Comparison of ENCODE assay signal across 25 cellular contexts in the genomic region with DNA sequence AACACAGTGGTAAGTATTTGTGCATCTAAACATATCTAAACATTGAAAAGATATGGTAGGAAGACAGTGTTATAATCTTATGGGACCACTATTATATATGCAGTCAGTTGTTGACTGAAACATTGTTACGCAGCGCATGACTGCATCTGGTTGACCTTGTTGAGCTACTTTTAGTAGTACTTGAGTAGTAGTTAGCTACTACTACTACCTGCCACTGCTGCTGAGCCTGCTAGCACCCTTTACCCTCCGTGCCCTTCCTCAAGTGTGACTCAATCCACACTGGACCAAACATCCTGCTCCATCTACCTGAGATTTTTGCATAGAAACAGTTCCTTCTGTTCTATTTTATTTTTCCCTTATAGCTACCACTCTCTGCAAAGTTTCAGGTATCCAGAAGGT.
"Had no signal": no experiment of that assay in that cellular context is flagged by ENCODE, and none has a peak within 500 bp of the region (broad histone marks: within the 10 kb centered on the region; RNA-seq: fewer than 3 reads in every experiment).

No MANE protein-coding gene starts in this region.

- FAIRE-seq: endometrium, islet of Langerhans had no signal

- H3K9me3 ChIP-seq: heart right ventricle, mucosa of descending colon, prostate gland, right atrium auricular region, stomach, thyroid gland, vagina had no signal

- H3K4me1 ChIP-seq: prostate gland, right atrium auricular region, stomach, thyroid gland, vagina had no signal

- H3K27ac Mint-ChIP-seq: effector memory CD8-positive, alpha-beta T cell; mesothelial cell of epicardium; natural killer cell treated with Interleukin-12 subunit alpha and Interleukin-12 subunit beta and Interleukin-15 and Interleukin-18, amount 100 ng/mL, for 72 hours; neural progenitor cell; stimulated activated effector memory CD8-positive, alpha-beta T cell treated with anti-CD3 and anti-CD28 coated beads, Interleukin-12 subunit alpha, Interleukin-12 subunit beta, amount 100 ng/mL, for 72 hours had no signal

- H3K4me1 Mint-ChIP-seq: naive B cell; stimulated activated effector memory CD8-positive, alpha-beta T cell treated with anti-CD3 and anti-CD28 coated beads, Interleukin-12 subunit alpha, Interleukin-12 subunit beta, amount 100 ng/mL, for 72 hours had no signal

- H3K9me3 Mint-ChIP-seq: effector memory CD8-positive, alpha-beta T cell; mesothelial cell of epicardium; natural killer cell treated with Interleukin-12 subunit alpha and Interleukin-12 subunit beta and Interleukin-15 and Interleukin-18, amount 100 ng/mL, for 72 hours; neural progenitor cell; stimulated activated effector memory CD8-positive, alpha-beta T cell treated with anti-CD3 and anti-CD28 coated beads, Interleukin-12 subunit alpha, Interleukin-12 subunit beta, amount 100 ng/mL, for 72 hours had no signal

- H2AFZ ChIP-seq: neural progenitor cell had no signal

- H3K4me3 Mint-ChIP-seq: effector memory CD8-positive, alpha-beta T cell; mesothelial cell of epicardium; naive B cell; natural killer cell treated with Interleukin-12 subunit alpha and Interleukin-12 subunit beta and Interleukin-15 and Interleukin-18, amount 100 ng/mL, for 72 hours; neural progenitor cell; stimulated activated effector memory CD8-positive, alpha-beta T cell treated with anti-CD3 and anti-CD28 coated beads, Interleukin-12 subunit alpha, Interleukin-12 subunit beta, amount 100 ng/mL, for 72 hours had no signal

- H3K4me3 ChIP-seq: heart right ventricle, lung, mucosa of descending colon, neural progenitor cell, prostate gland, right atrium auricular region, stomach, thyroid gland, vagina had no signal

- H3K36me3 ChIP-seq: heart right ventricle, neural progenitor cell, prostate gland, right atrium auricular region, stomach, thyroid gland, vagina had no signal

- DNase-seq: cortex of kidney; effector memory CD8-positive, alpha-beta T cell; foreskin melanocyte; glutamatergic neuron; heart right ventricle; hippocampal formation; mucosa of descending colon; naive B cell; stimulated activated CD4-positive, alpha-beta T cell treated with anti-CD3 and anti-CD28 coated beads, Interleukin-2, amount 100 ng/mL, for 24 hours; stimulated activated CD4-positive, alpha-beta T cell treated with anti-CD3 and anti-CD28 coated beads, Interleukin-4, amount 100 ng/mL, for 24 hours; stimulated activated naive CD4-positive, alpha-beta T cell treated with Interleukin-2 at 50 U/mL for 16 hours; stomach; thyroid gland had no signal

- H3K27me3 ChIP-seq: heart right ventricle, neural progenitor cell, right atrium auricular region, stomach, thyroid gland, vagina had no signal

- H3K36me3 Mint-ChIP-seq: mesothelial cell of epicardium; naive B cell; natural killer cell treated with Interleukin-12 subunit alpha and Interleukin-12 subunit beta and Interleukin-15 and Interleukin-18, amount 100 ng/mL, for 72 hours; neural progenitor cell; stimulated activated effector memory CD8-positive, alpha-beta T cell treated with anti-CD3 and anti-CD28 coated beads, Interleukin-12 subunit alpha, Interleukin-12 subunit beta, amount 100 ng/mL, for 72 hours had no signal

- H3K27ac ChIP-seq: heart right ventricle, neural progenitor cell, prostate gland, right atrium auricular region, stomach, thyroid gland, vagina had no signal

- H3K4me2 ChIP-seq: neural progenitor cell had no signal

- ATAC-seq: effector memory CD8-positive, alpha-beta T cell; heart right ventricle; left lobe of liver; mucosa of descending colon; natural killer cell treated with Interleukin-12 subunit alpha and Interleukin-12 subunit beta and Interleukin-15 and Interleukin-18, amount 100 ng/mL, for 72 hours; sciatic nerve; stimulated activated effector memory CD8-positive, alpha-beta T cell treated with anti-CD3 and anti-CD28 coated beads, Interleukin-12 subunit alpha, Interleukin-12 subunit beta, amount 100 ng/mL, for 72 hours had no signal

- H3K9ac ChIP-seq: neural progenitor cell had no signal
